Comparison of ENCODE assay signal across 1 cellular context in genomic region chr12:25424186-25424854, GRCh38.
TF ChIP-seq lines count a peak whose summit lies in the region.

No MANE protein-coding gene starts in this region.

TF ChIP-seq in GM23338, 12 proteins besides CTCF, POLR2A, EP300 and RAD21 (continued from another document):
- TF ChIP-seq ZNF114 (CRISPR knock-in tag; IDR thresholded peaks at IDR 0.05) (no peak), EZH2phosphoT487 (IDR thresholded peaks at IDR 0.05; ENCODE audit: unreplicated experiment) (no peak)
- TF ChIP-seq, protein P1, sequence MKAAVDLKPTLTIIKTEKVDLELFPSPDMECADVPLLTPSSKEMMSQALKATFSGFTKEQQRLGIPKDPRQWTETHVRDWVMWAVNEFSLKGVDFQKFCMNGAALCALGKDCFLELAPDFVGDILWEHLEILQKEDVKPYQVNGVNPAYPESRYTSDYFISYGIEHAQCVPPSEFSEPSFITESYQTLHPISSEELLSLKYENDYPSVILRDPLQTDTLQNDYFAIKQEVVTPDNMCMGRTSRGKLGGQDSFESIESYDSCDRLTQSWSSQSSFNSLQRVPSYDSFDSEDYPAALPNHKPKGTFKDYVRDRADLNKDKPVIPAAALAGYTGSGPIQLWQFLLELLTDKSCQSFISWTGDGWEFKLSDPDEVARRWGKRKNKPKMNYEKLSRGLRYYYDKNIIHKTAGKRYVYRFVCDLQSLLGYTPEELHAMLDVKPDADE (IDR thresholded peaks at IDR 0.05): no peak
